In the genomic region with DNA sequence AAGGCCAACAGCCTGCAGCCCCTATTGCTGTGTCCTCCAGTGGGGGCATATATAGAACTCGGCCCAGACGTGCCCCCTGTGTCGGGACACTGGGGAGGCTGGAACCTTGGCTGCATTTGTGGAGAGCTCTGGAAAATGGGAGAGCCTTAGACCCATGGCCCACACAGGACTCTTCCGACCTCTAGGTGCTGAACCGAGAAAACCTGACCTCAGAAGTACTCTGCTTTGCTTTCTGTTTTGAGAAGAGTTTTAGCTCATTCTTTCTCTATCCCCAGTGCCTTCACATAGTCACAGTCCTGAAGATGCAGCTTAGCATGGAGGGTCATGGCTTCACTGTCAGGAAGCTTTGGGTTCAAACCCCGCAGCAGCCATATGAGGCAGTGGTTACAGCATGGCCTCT, we compare ENCODE assay signal across 35 cellular contexts.
"Had no signal": no experiment of that assay in that cellular context is flagged by ENCODE, and none has a peak within 500 bp of the region (broad histone marks: within the 10 kb centered on the region; RNA-seq: fewer than 3 reads in every experiment).

No MANE protein-coding gene starts in this region.

- H3K27ac ChIP-seq: ascending aorta, cardiac muscle cell, VCaP had no signal

- H3K27ac Mint-ChIP-seq: activated B cell treated with CpG ODN at 0.5 μM for 24 hours; activated CD4-positive, alpha-beta memory T cell treated with anti-CD3 and anti-CD28 coated beads, Interleukin-2, amount 10 ng/mL, durations not matched to agents 7 days and 5 days; activated CD4-positive, alpha-beta T cell treated with anti-CD3 and anti-CD28 coated beads, Interleukin-2, amount 10 ng/mL, durations not matched to agents 24 days and 14 days; activated CD8-positive, alpha-beta memory T cell treated with anti-CD3 and anti-CD28 coated beads, Interleukin-2, amount 10 ng/mL, durations not matched to agents 7 days and 5 days; activated CD8-positive, alpha-beta T cell treated with anti-CD3 and anti-CD28 coated beads, Interleukin-2, amount 10 ng/mL, durations not matched to agents 7 days and 5 days; activated naive CD4-positive, alpha-beta T cell treated with anti-CD3 and anti-CD28 coated beads, Interleukin-2, amount 10 ng/mL, durations not matched to agents 7 days and 5 days; activated naive CD4-positive, alpha-beta T cell treated with anti-CD3 and anti-CD28 coated beads, Interleukin-2, amount 50 U/mL, for 24 hours; activated naive CD8-positive, alpha-beta T cell; activated naive CD8-positive, alpha-beta T cell treated with anti-CD3 and anti-CD28 coated beads, Interleukin-2, amount 10 ng/mL, durations not matched to agents 7 days and 5 days; activated naive CD8-positive, alpha-beta T cell treated with anti-CD3 and anti-CD28 coated beads, Interleukin-2, amount 50 U/mL, for 24 hours; activated T-cell treated with anti-CD3 and anti-CD28 coated beads, Interleukin-2, amount 50 U/mL, for 24 hours; activated T-helper 2 cell treated with anti-CD3 and anti-CD28 coated beads, Interferon-gamma antibody, Interleukin-2, Interleukin-4, amounts not matched to agents 10 μg/mL and 5 μg/mL and 100 μg/mL, durations not matched to agents 14 hours and 24 hours and 36 hours; T-helper 1 cell treated with Interleukin-12 subunit alpha and Interleukin-12 subunit beta and Interleukin-4 antibody, amounts not matched to agents 30 μg/mL and 1 μg/mL, for 36 hours; T-helper 2 cell treated with Interferon-gamma antibody and Interleukin-4, amounts not matched to agents 5 μg/mL and 100 μg/mL, for 36 hours had no signal

- H3K9me3 Mint-ChIP-seq: activated B cell treated with CpG ODN at 0.5 μM for 24 hours; activated CD4-positive, alpha-beta memory T cell treated with anti-CD3 and anti-CD28 coated beads, Interleukin-2, amount 10 ng/mL, durations not matched to agents 7 days and 5 days; activated CD4-positive, alpha-beta T cell treated with anti-CD3 and anti-CD28 coated beads, Interleukin-2, amount 10 ng/mL, durations not matched to agents 24 days and 14 days; activated naive CD4-positive, alpha-beta T cell treated with anti-CD3 and anti-CD28 coated beads, Interleukin-2, amount 10 ng/mL, durations not matched to agents 7 days and 5 days; activated naive CD4-positive, alpha-beta T cell treated with anti-CD3 and anti-CD28 coated beads, Interleukin-2, amount 50 U/mL, for 24 hours; activated naive CD8-positive, alpha-beta T cell treated with anti-CD3 and anti-CD28 coated beads, Interleukin-2, amount 10 ng/mL, durations not matched to agents 7 days and 5 days; activated naive CD8-positive, alpha-beta T cell treated with anti-CD3 and anti-CD28 coated beads, Interleukin-2, amount 50 U/mL, for 24 hours; activated T-cell treated with anti-CD3 and anti-CD28 coated beads, Interleukin-2, amount 50 U/mL, for 24 hours; activated T-helper 2 cell treated with anti-CD3 and anti-CD28 coated beads, Interferon-gamma antibody, Interleukin-2, Interleukin-4, amounts not matched to agents 10 μg/mL and 5 μg/mL and 100 μg/mL, durations not matched to agents 14 hours and 24 hours and 36 hours; brain; central memory CD8-positive, alpha-beta T cell; T-helper 1 cell treated with Interleukin-12 subunit alpha and Interleukin-12 subunit beta and Interleukin-4 antibody, amounts not matched to agents 30 μg/mL and 1 μg/mL, for 36 hours; T-helper 2 cell treated with Interferon-gamma antibody and Interleukin-4, amounts not matched to agents 5 μg/mL and 100 μg/mL, for 36 hours had no signal

- H3K27me3 ChIP-seq: ascending aorta had no signal

- H3K9me3 ChIP-seq: ascending aorta had no signal

- H3K36me3 Mint-ChIP-seq: activated CD8-positive, alpha-beta memory T cell treated with anti-CD3 and anti-CD28 coated beads, Interleukin-2, amount 10 ng/mL, durations not matched to agents 7 days and 5 days; activated naive CD4-positive, alpha-beta T cell treated with anti-CD3 and anti-CD28 coated beads, Interleukin-2, amount 10 ng/mL, durations not matched to agents 7 days and 5 days; activated naive CD4-positive, alpha-beta T cell treated with anti-CD3 and anti-CD28 coated beads, Interleukin-2, amount 50 U/mL, for 24 hours; activated naive CD8-positive, alpha-beta T cell; activated naive CD8-positive, alpha-beta T cell treated with anti-CD3 and anti-CD28 coated beads, Interleukin-2, amount 10 ng/mL, durations not matched to agents 7 days and 5 days; brain had no signal

- ATAC-seq: activated CD8-positive, alpha-beta memory T cell treated with anti-CD3 and anti-CD28 coated beads, Interleukin-2, amount 10 ng/mL, durations not matched to agents 7 days and 5 days; activated CD8-positive, alpha-beta T cell treated with anti-CD3 and anti-CD28 coated beads, Interleukin-2, amount 10 ng/mL, durations not matched to agents 7 days and 5 days; activated naive CD8-positive, alpha-beta T cell treated with anti-CD3 and anti-CD28 coated beads, Interleukin-2, amount 50 U/mL, for 24 hours had no signal

- H3K4me1 ChIP-seq: ascending aorta had no signal

- DNase-seq: activated B cell treated with CpG ODN at 0.5 μM for 24 hours; activated CD4-positive, alpha-beta memory T cell treated with anti-CD3 and anti-CD28 coated beads, Interleukin-2, amount 10 ng/mL, durations not matched to agents 7 days and 5 days; activated CD4-positive, alpha-beta T cell treated with anti-CD3 and anti-CD28 coated beads for 4 hours; activated CD4-positive, alpha-beta T cell treated with anti-CD3 and anti-CD28 coated beads, Interleukin-2, amount 10 ng/mL, durations not matched to agents 24 days and 14 days; activated CD4-positive, alpha-beta T cell treated with anti-CD3 and anti-CD28 coated beads, Interleukin-2, amount 50 U/mL, for 48 hours; activated CD4-positive, CD25-positive, alpha-beta regulatory T cell treated with anti-CD3 and anti-CD28 coated beads, Interleukin-2, amount 50 U/mL, for 72 hours; activated CD8-positive, alpha-beta memory T cell treated with anti-CD3 and anti-CD28 coated beads for 24 hours; activated CD8-positive, alpha-beta memory T cell treated with anti-CD3 and anti-CD28 coated beads, Interleukin-2, amount 10 ng/mL, durations not matched to agents 7 days and 5 days; activated CD8-positive, alpha-beta memory T cell treated with anti-CD3 and anti-CD28 coated beads, Interleukin-2, amount 50 U/mL, for 48 hours; activated CD8-positive, alpha-beta T cell treated with anti-CD3 and anti-CD28 coated beads, Interleukin-2, amount 10 ng/mL, durations not matched to agents 7 days and 5 days; activated effector memory CD4-positive, alpha-beta T cell treated with Interleukin-2 at 50 U/mL for 16 hours; activated gamma-delta T cell; activated naive CD4-positive, alpha-beta T cell treated with anti-CD3 and anti-CD28 coated beads, Interleukin-2, amount 10 ng/mL, durations not matched to agents 7 days and 5 days; activated naive CD4-positive, alpha-beta T cell treated with Interleukin-2 at 50 U/mL for 16 hours; activated naive CD8-positive, alpha-beta T cell treated with anti-CD3 and anti-CD28 coated beads, Interleukin-2, amount 10 ng/mL, durations not matched to agents 7 days and 5 days; activated naive CD8-positive, alpha-beta T cell treated with anti-CD3 and anti-CD28 coated beads, Interleukin-2, amount 50 U/mL, for 24 hours; activated T-cell treated with anti-CD3 and anti-CD28 coated beads, Interleukin-2, amount 50 U/mL, for 24 hours; activated T-cell treated with anti-CD3 and anti-CD28 coated beads, Interleukin-2, amount 50 U/mL, for 48 hours; amygdala; anterior cingulate cortex; caudate nucleus; cerebellar nuclear complex; T-helper 1 cell; T-helper 2 cell; T-helper 9 cell had no signal

- H3K4me1 Mint-ChIP-seq: activated B cell treated with CpG ODN at 0.5 μM for 24 hours; activated CD4-positive, alpha-beta memory T cell treated with anti-CD3 and anti-CD28 coated beads, Interleukin-2, amount 10 ng/mL, durations not matched to agents 7 days and 5 days; activated CD4-positive, alpha-beta T cell treated with anti-CD3 and anti-CD28 coated beads, Interleukin-2, amount 10 ng/mL, durations not matched to agents 24 days and 14 days; activated CD8-positive, alpha-beta memory T cell treated with anti-CD3 and anti-CD28 coated beads, Interleukin-2, amount 10 ng/mL, durations not matched to agents 7 days and 5 days; activated naive CD4-positive, alpha-beta T cell treated with anti-CD3 and anti-CD28 coated beads, Interleukin-2, amount 10 ng/mL, durations not matched to agents 7 days and 5 days; activated naive CD4-positive, alpha-beta T cell treated with anti-CD3 and anti-CD28 coated beads, Interleukin-2, amount 50 U/mL, for 24 hours; activated naive CD8-positive, alpha-beta T cell treated with anti-CD3 and anti-CD28 coated beads, Interleukin-2, amount 10 ng/mL, durations not matched to agents 7 days and 5 days; activated naive CD8-positive, alpha-beta T cell treated with anti-CD3 and anti-CD28 coated beads, Interleukin-2, amount 50 U/mL, for 24 hours; central memory CD8-positive, alpha-beta T cell had no signal

- H3K4me3 Mint-ChIP-seq: activated B cell treated with CpG ODN at 0.5 μM for 24 hours; activated CD4-positive, alpha-beta memory T cell treated with anti-CD3 and anti-CD28 coated beads, Interleukin-2, amount 10 ng/mL, durations not matched to agents 7 days and 5 days; activated CD4-positive, alpha-beta T cell treated with anti-CD3 and anti-CD28 coated beads, Interleukin-2, amount 10 ng/mL, durations not matched to agents 24 days and 14 days; activated CD8-positive, alpha-beta memory T cell treated with anti-CD3 and anti-CD28 coated beads, Interleukin-2, amount 10 ng/mL, durations not matched to agents 7 days and 5 days; activated CD8-positive, alpha-beta T cell treated with anti-CD3 and anti-CD28 coated beads, Interleukin-2, amount 10 ng/mL, durations not matched to agents 7 days and 5 days; activated naive CD4-positive, alpha-beta T cell treated with anti-CD3 and anti-CD28 coated beads, Interleukin-2, amount 10 ng/mL, durations not matched to agents 7 days and 5 days; activated naive CD4-positive, alpha-beta T cell treated with anti-CD3 and anti-CD28 coated beads, Interleukin-2, amount 50 U/mL, for 24 hours; activated naive CD8-positive, alpha-beta T cell; activated naive CD8-positive, alpha-beta T cell treated with anti-CD3 and anti-CD28 coated beads, Interleukin-2, amount 10 ng/mL, durations not matched to agents 7 days and 5 days; activated naive CD8-positive, alpha-beta T cell treated with anti-CD3 and anti-CD28 coated beads, Interleukin-2, amount 50 U/mL, for 24 hours; activated T-cell treated with anti-CD3 and anti-CD28 coated beads, Interleukin-2, amount 50 U/mL, for 24 hours; brain; central memory CD8-positive, alpha-beta T cell; T-helper 1 cell treated with Interleukin-12 subunit alpha and Interleukin-12 subunit beta and Interleukin-4 antibody, amounts not matched to agents 30 μg/mL and 1 μg/mL, for 36 hours; T-helper 2 cell treated with Interferon-gamma antibody and Interleukin-4, amounts not matched to agents 5 μg/mL and 100 μg/mL, for 36 hours had no signal

- H3K4me3 ChIP-seq: ascending aorta, cardiac muscle cell had no signal

- H3K27me3 Mint-ChIP-seq: activated naive CD4-positive, alpha-beta T cell treated with anti-CD3 and anti-CD28 coated beads, Interleukin-2, amount 10 ng/mL, durations not matched to agents 7 days and 5 days had no signal

- H3K36me3 ChIP-seq: ascending aorta, cardiac muscle cell had no signal
